In the genomic region with DNA sequence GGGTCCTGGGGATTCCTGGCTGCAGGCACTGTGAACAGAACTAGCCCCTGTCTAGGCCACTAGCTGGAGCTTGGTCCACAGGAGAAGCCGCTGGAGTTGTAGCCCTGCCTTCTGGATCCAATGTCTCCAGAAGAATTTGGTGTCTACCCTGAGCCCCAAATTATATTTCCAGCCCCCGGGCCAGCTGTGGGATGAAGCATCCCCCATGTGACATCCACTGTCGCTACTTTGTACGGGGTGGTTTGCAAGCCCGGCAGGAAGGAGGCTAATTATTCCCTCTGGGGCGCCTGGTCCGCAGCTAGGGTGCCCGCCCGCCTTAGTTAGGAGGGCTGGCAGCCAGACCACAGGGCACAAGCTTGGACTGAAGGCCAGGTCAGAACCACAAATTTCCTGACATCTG, we compare ENCODE assay signal across 16 cellular contexts.
DNase-seq lines count a peak whose midpoint lies in the region; ATAC-seq lines count a peak whose summit lies in the region.
"Had no signal": no experiment of that assay in that cellular context is flagged by ENCODE, and none has a peak within 500 bp of the region (broad histone marks: within the 10 kb centered on the region; RNA-seq: fewer than 3 reads in every experiment).

No MANE protein-coding gene starts in this region.

- peaks cover 10 to 17% of the 10 kb centered on the region in 2 donors for H3K9me3 Mint-ChIP-seq in effector memory CD8-positive, alpha-beta T cell
- peaks cover 0 to 20% (median 0%) of the 10 kb centered on the region in 9 donors for H3K9me3 Mint-ChIP-seq in naive thymus-derived CD8-positive, alpha-beta T cell
- H3K9me3 Mint-ChIP-seq: HFFc6 had no signal

- ATAC-seq in left ventricle myocardium superior, result no peak
- ATAC-seq in Right ventricle myocardium superior (ENCODE audit: poor library complexity), result no peak
- no peak for ATAC-seq in effector memory CD8-positive, alpha-beta T cell (replicated peaks)
- ATAC-seq in naive thymus-derived CD8-positive, alpha-beta T cell, result no peak
- ATAC-seq in aorta (ENCODE audit: low FRiP score), result no peak
- no peak for ATAC-seq in GM18861 (IDR thresholded peaks at IDR 0.05; ENCODE audit: unreplicated experiment)
- ATAC-seq in GM19324 (IDR thresholded peaks at IDR 0.05; ENCODE audit: low FRiP score, unreplicated experiment), result no peak
- ATAC-seq: CD8-positive, alpha-beta T cell; PC-3 had no signal

- no peak overlapping the region for H3K4me3 ChIP-seq in aorta (ENCODE audit: low read length in 2 of 2)
- H3K4me3 ChIP-seq: MG63 had no signal

- H3K36me3 Mint-ChIP-seq in effector memory CD8-positive, alpha-beta T cell (ENCODE audit: insufficient read depth), result no peaks in the 10 kb centered on the region
- no peaks in the 10 kb centered on the region for H3K36me3 Mint-ChIP-seq in naive thymus-derived CD8-positive, alpha-beta T cell
- H3K36me3 Mint-ChIP-seq: CD8-positive, alpha-beta T cell had no signal

- no peaks in the 10 kb centered on the region for H3K27me3 ChIP-seq in aorta (ENCODE audit: control insufficient read depth in 1 of 2, insufficient read depth in 2 of 2, low read length in 1 of 2)
- H3K27me3 ChIP-seq: MG63 had no signal

- POLR2A ChIA-PET in naive thymus-derived CD8-positive, alpha-beta T cell (lab: Charles Lee), result interaction anchor here (1.0 to 4.1 kb wide), 4 partner anchors 9 to 100 kb away, joined by 3 to 18 read pairs (median 6); no protein-coding TSS in a partner anchor

- peak overlapping the region; percentile 95 to 100 for H3K27ac Mint-ChIP-seq in effector memory CD8-positive, alpha-beta T cell
- peak overlapping the region in 9 of 10 donors; percentile 11 to 97 (median 70) for H3K27ac Mint-ChIP-seq in naive thymus-derived CD8-positive, alpha-beta T cell
- H3K27ac Mint-ChIP-seq: HFFc6 had no signal

- intact Hi-C loops in left ventricle myocardium superior (cut with micrococcal nuclease), result no loop called here
- intact Hi-C loops in Right ventricle myocardium superior (cut with DNase I), result no loop called here
- intact Hi-C loops in aorta (cut with DNase I), result no loop called here

- H3K36me3 ChIP-seq in aorta (ENCODE audit: control insufficient read depth in 1 of 2, insufficient read depth in 2 of 2, low read length in 1 of 2), result no peaks in the 10 kb centered on the region
- H3K36me3 ChIP-seq: MG63 had no signal

- H3K27ac ChIP-seq in aorta (ENCODE audit: low read depth in 1 of 2, low read length in 2 of 2), result no peak overlapping the region

- H3K4me1 ChIP-seq in aorta (ENCODE audit: control insufficient read depth in 1 of 2, insufficient read depth in 2 of 2, low read length in 2 of 2), result no peaks in the 10 kb centered on the region

- peaks cover 67 to 69% of the 10 kb centered on the region in 2 donors for H3K4me1 Mint-ChIP-seq in effector memory CD8-positive, alpha-beta T cell (ENCODE audit: low read depth in 2 of 2)
- H3K4me1 Mint-ChIP-seq in naive thymus-derived CD8-positive, alpha-beta T cell, result peaks cover 40 to 71% (median 63%) of the 10 kb centered on the region in 4 donors

- DNase-seq in left ventricle myocardium superior (peak; percentile 16), Right ventricle myocardium superior (no peak), aorta (peak; percentile 33 to 51), Ammon's horn (ENCODE audit: low spot score) (no peak)
- DNase-seq in effector memory CD8-positive, alpha-beta T cell, result no peak
- DNase-seq in naive thymus-derived CD8-positive, alpha-beta T cell, result no peak
- DNase-seq: CD8-positive, alpha-beta T cell; GF-D8; HFFc6; KG1; MG63; NCI-H187 treated with DMSO at 0.1 percent for 48 hours; NCI-H446; PC-3 had no signal

- H3K4me3 Mint-ChIP-seq in effector memory CD8-positive, alpha-beta T cell, result peak overlapping the region; percentile 1 to 36
- H3K4me3 Mint-ChIP-seq in naive thymus-derived CD8-positive, alpha-beta T cell, result no peak overlapping the region
- H3K4me3 Mint-ChIP-seq: CD8-positive, alpha-beta T cell; HFFc6 had no signal

- no peaks in the 10 kb centered on the region for H3K27me3 Mint-ChIP-seq in effector memory CD8-positive, alpha-beta T cell
- H3K27me3 Mint-ChIP-seq in naive thymus-derived CD8-positive, alpha-beta T cell, result no peaks in the 10 kb centered on the region

- WGBS in aorta, 2 donors, result 97 to 99% methylated on average over 9 of the region's 9 CpGs

- no peaks in the 10 kb centered on the region for H3K9me3 ChIP-seq in aorta (ENCODE audit: control insufficient read depth, low read length)
- H3K9me3 ChIP-seq: MG63 had no signal

Comparison
In these comparisons a context has a peak if more than half of its experiments do, and no peak if none do; other contexts are left out.
1. DNase-seq: peak in left ventricle myocardium superior (single experiment) and aorta (2 of 2); none in Right ventricle myocardium superior (single experiment), effector memory CD8-positive, alpha-beta T cell (0 of 3), naive thymus-derived CD8-positive, alpha-beta T cell (0 of 10) and Ammon's horn (single experiment).
2. H3K4me3 Mint-ChIP-seq: peak in effector memory CD8-positive, alpha-beta T cell (2 of 2); none in naive thymus-derived CD8-positive, alpha-beta T cell (0 of 10).